Comparison of ENCODE assay signal across 8 cellular contexts in the genomic region with DNA sequence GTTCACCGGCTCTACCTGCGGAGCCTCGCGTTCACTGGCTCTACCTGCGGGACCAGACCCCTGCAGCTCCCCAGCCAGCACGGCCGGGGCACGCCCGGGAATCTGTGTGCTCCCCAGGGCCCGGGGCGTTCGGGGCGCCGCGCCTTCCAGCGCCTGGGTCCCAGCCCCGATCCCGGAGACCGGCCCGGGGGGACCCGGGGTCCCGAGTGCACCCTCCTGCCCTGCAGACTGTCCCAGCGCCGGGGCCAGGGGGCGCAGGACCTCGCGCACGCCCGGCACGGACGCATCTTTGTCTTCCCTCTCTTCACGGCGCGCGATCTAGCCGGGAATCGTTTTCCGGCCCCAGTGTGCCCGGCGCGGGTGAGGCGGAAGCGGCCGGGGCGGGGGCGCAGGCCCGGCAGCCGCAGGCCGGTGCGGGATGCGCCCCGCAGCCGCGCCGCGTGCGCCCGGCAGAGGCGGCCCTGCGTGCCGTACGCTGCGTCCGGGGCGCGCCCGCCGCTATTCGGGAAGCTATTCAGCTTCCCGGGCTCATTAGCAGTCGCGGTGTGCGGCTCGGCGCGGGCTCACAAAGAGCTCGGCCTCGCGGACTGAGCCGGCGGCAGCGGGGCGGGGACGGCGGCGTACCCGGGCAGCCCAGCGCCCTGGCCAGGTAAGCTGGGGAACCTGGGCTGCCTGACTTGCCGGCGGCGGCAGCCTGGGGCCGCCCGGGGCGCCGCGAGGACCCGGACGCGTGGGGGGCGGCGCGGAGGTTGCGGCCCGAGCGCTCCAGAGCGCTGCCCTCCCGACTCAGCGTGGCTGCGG. TPM values are rescaled to one million over a fixed set of nuclear protein-coding genes. Genes with fewer than 3 reads are reported as not detected.
DNase-seq lines count a peak whose midpoint lies in the region; ATAC-seq and TF ChIP-seq lines count a peak whose summit lies in the region.

A gene (plus strand): TSS at position 345 of the 801 bp plus-strand sequence. CDS start 167,911 bp downstream, outside the sequence.

- H3K4me1 Mint-ChIP-seq in endothelial cell (ENCODE audit: unreplicated experiment) (peaks cover 20% of the 10 kb centered on the region), natural killer cell (peaks cover 33 to 45% of the 10 kb centered on the region in 2 donors)

- H3K9ac ChIP-seq in HUES6 (ENCODE audit: low read length), result peak within 1 kb of the TSS; percentile 72

- POLR2A ChIA-PET in AG04449 (lab: Yijun Ruan, JAX), result interaction anchor here (0.6 kb wide), 1 partner anchor 215 kb away, joined by 4 read pairs; no protein-coding TSS in a partner anchor
- POLR2A ChIA-PET in activated CD8-positive, alpha-beta memory T cell treated with anti-CD3 and anti-CD28 coated beads for 36 hours (lab: Charles Lee), result no interaction called here

- peaks cover 11% of the 10 kb centered on the region for H3K27me3 Mint-ChIP-seq in endothelial cell (ENCODE audit: unreplicated experiment)
- H3K27me3 Mint-ChIP-seq in natural killer cell (ENCODE audit: low read depth in 2 of 2), result no peaks in the 10 kb centered on the region

- H3K9me3 Mint-ChIP-seq in endothelial cell (ENCODE audit: unreplicated experiment) (no peaks in the 10 kb centered on the region), natural killer cell (no peaks in the 10 kb centered on the region)

- CTCF ChIA-PET in AG04449 (lab: Yijun Ruan, JAX), result interaction anchor here (0.9 to 3.8 kb wide), 4 partner anchors 92 to 218 kb away, joined by 4 to 11 read pairs (median 6); no protein-coding TSS in a partner anchor
- CTCF ChIA-PET in activated CD8-positive, alpha-beta memory T cell treated with anti-CD3 and anti-CD28 coated beads for 36 hours (lab: Charles Lee), result interaction anchor here (1.3 kb wide), 1 partner anchor 13 kb away, joined by 4 read pairs; no protein-coding TSS in a partner anchor

- H3K4me3 ChIP-seq in AG04449 (ENCODE audit: low read depth, low read length), result peak within 1 kb of the TSS; percentile 63
- H3K4me3 ChIP-seq in HUES6 (ENCODE audit: low read depth, low read length), result peak within 1 kb of the TSS; percentile 67
- peak within 1 kb of the TSS; percentile 10 to 55 (median 52) for H3K4me3 ChIP-seq in upper lobe of left lung

- no peak within 1 kb of the TSS for H3K27ac ChIP-seq in HUES6 (ENCODE audit: low read depth, low read length)
- H3K27ac ChIP-seq in upper lobe of left lung, result peak within 1 kb of the TSS in 1 of 4 donors; percentile 31

- H3K27me3 ChIP-seq in HUES6 (ENCODE audit: control insufficient read depth, insufficient read depth, low read length) (peaks cover 39% of the 10 kb centered on the region), upper lobe of left lung (peaks cover 0 to 23% (median 9%) of the 10 kb centered on the region in 4 donors)

- H3K9me3 ChIP-seq in HUES6 (ENCODE audit: control insufficient read depth, insufficient read depth, low read depth, low read length), result no peaks in the 10 kb centered on the region
- H3K9me3 ChIP-seq in upper lobe of left lung, result no peaks in the 10 kb centered on the region

- H3K36me3 Mint-ChIP-seq in endothelial cell (ENCODE audit: low read depth, unreplicated experiment) (peaks cover 5% of the 10 kb centered on the region), natural killer cell (no peaks in the 10 kb centered on the region)

- H3K27ac Mint-ChIP-seq in endothelial cell (ENCODE audit: unreplicated experiment) (no peak within 1 kb of the TSS), natural killer cell (peak within 1 kb of the TSS in 1 of 2 donors; percentile 70)

- H3K36me3 ChIP-seq in HUES6 (ENCODE audit: control insufficient read depth, insufficient read depth, low read length), result no peaks in the 10 kb centered on the region
- H3K36me3 ChIP-seq in upper lobe of left lung, result no peaks in the 10 kb centered on the region

- no peak for TF ChIP-seq POLR2A in upper lobe of left lung (IDR thresholded peaks at IDR 0.05)

- ATAC-seq in natural killer cell (peak; percentile 69 to 79 (median 77)), upper lobe of left lung (ENCODE audit: low FRiP score in 2 of 2) (peak in 1 of 2 donors; percentile 16), HG03439 (IDR thresholded peaks at IDR 0.05; ENCODE audit: unreplicated experiment) (no peak), HG03378 (IDR thresholded peaks at IDR 0.05; ENCODE audit: unreplicated experiment) (no peak)

- no peak for TF ChIP-seq EP300 in upper lobe of left lung (IDR thresholded peaks at IDR 0.05)

- DNase-seq in AG04449 (ENCODE audit: low read depth, low spot score), result no peak
- peak; percentile 51 for DNase-seq in endothelial cell (ENCODE audit: low spot score)
- peak; percentile 56 for DNase-seq in natural killer cell
- peak in 1 of 2 donors; percentile 88 for DNase-seq in upper lobe of left lung

- H3K4me3 Mint-ChIP-seq in endothelial cell (ENCODE audit: unreplicated experiment) (peak within 1 kb of the TSS; percentile 90), natural killer cell (peak within 1 kb of the TSS; percentile 90)

- intact Hi-C loops in natural killer cell (cut with micrococcal nuclease), result loop anchor here (1.0 to 2.0 kb wide), 2 partner anchors 88 to 203 kb away; no protein-coding TSS in a partner anchor

- WGBS in upper lobe of left lung, 2 donors, result 0% methylated on average over 1 of the region's 109 CpGs; no CpG with 5 or more reads in 1 of the 2 donors

- TF ChIP-seq CTCF in AG04449 (IDR thresholded peaks at IDR 0.05; ENCODE audit: insufficient read depth, low read length, missing control alignments) (peak; percentile 18), endothelial cell (IDR thresholded peaks at IDR 0.05; ENCODE audit: unreplicated experiment) (no peak), natural killer cell (IDR thresholded peaks at IDR 0.05) (no peak), upper lobe of left lung (IDR thresholded peaks at IDR 0.05) (no peak)

- H3K4me1 ChIP-seq in HUES6 (ENCODE audit: control insufficient read depth, insufficient read depth, low read length) (peaks cover 16% of the 10 kb centered on the region), upper lobe of left lung (peaks cover 8 to 21% (median 11%) of the 10 kb centered on the region in 4 donors)

RNA-seq across cellular contexts. Expression of the gene that starts here (rescaled TPM):
- total RNA-seq in activated CD8-positive, alpha-beta memory T cell treated with anti-CD3 and anti-CD28 coated beads for 36 hours, result 10 to 100 TPM; 16.2 to 17.2 TPM
- 33.1 TPM for total RNA-seq in endothelial cell (ENCODE audit: unreplicated experiment)
- 100 to 1,000 TPM in 1 of 3 donors, 10 to 100 TPM in 2; 96.4 to 119 (median 97.9) TPM for total RNA-seq in natural killer cell
- 1 to 10 TPM; 3.2 to 7.9 (median 6.0) TPM for total RNA-seq in upper lobe of left lung

Comparison
In these comparisons a context has a peak if more than half of its experiments do, and no peak if none do; other contexts are left out.
1. ATAC-seq: peak in natural killer cell (3 of 3); none in HG03439 (single experiment) and HG03378 (single experiment).
2. Peak in every context shown above with its lines, with median percentiles within 50 percentile points of each other: H3K4me3 ChIP-seq.